Comparison of ENCODE assay signal across 20 cellular contexts in genomic region chr12:1698638-1699214, GRCh38. TPM values are rescaled to one million over a fixed set of nuclear protein-coding genes. Genes with fewer than 3 reads are reported as not detected.
DNase-seq lines count a peak whose midpoint lies in the region; ATAC-seq and TF ChIP-seq lines count a peak whose summit lies in the region.
"Had no signal": no experiment of that assay in that cellular context is flagged by ENCODE, and none has a peak within 500 bp of the region (broad histone marks: within the 10 kb centered on the region; RNA-seq: fewer than 3 reads in every experiment).

No MANE protein-coding gene starts in this region.

- H2BK15ac ChIP-seq in mesendoderm (replicated peaks; ENCODE audit: low read depth): no peak overlapping the region

- ATAC-seq in GM23338: peak; percentile 51
- no peak for ATAC-seq in GM18520 (IDR thresholded peaks at IDR 0.05; ENCODE audit: unreplicated experiment)
- ATAC-seq: activated CD8-positive, alpha-beta T cell treated with anti-CD3 and anti-CD28 coated beads for 36 hours; stimulated activated naive B cell treated with anti-CD40 and anti-IgM and Interleukin-4, amounts not matched to agents 10 μg/mL and 1 μg/mL and 100 μg/mL, for 72 hours; WTC11 had no signal

- H3K9ac ChIP-seq in mesendoderm (ENCODE audit: low read length): no peak overlapping the region

- no peaks in the 10 kb centered on the region; the same call in 1 of the 2 replicates for H3K36me3 ChIP-seq in Caco-2 (ENCODE audit: control insufficient read depth, insufficient read depth, low read length)
- no peaks in the 10 kb centered on the region for H3K36me3 ChIP-seq in GM23338 (ENCODE audit: insufficient read depth)
- H3K36me3 ChIP-seq in mesendoderm (ENCODE audit: control insufficient read depth, insufficient read depth, low read length): no peaks in the 10 kb centered on the region
- H3K36me3 ChIP-seq: lower lobe of right lung, sigmoid colon, thyroid gland had no signal

- no peak overlapping the region for H4K5ac ChIP-seq in mesendoderm (ENCODE audit: low read length)

- no peaks in the 10 kb centered on the region for H3K9me3 Mint-ChIP-seq in Caco-2 (ENCODE audit: unreplicated experiment)
- H3K9me3 Mint-ChIP-seq in GM23338: no peaks in the 10 kb centered on the region
- H3K9me3 Mint-ChIP-seq in T-helper 2 cell treated with Interferon-gamma antibody and Interleukin-4, amounts not matched to agents 5 μg/mL and 100 μg/mL, for 36 hours: no peaks in the 10 kb centered on the region
- H3K9me3 Mint-ChIP-seq: activated CD8-positive, alpha-beta T cell treated with anti-CD3 and anti-CD28 coated beads for 36 hours; activated naive CD4-positive, alpha-beta T cell treated with anti-CD3 and anti-CD28 coated beads, Interleukin-2, amount 50 U/mL, for 24 hours; stimulated activated naive B cell treated with anti-CD40 and anti-IgM and Interleukin-4, amounts not matched to agents 10 μg/mL and 1 μg/mL and 100 μg/mL, for 72 hours had no signal

- no peak overlapping the region for H3K18ac ChIP-seq in mesendoderm (ENCODE audit: low read length)

- H2AK5ac ChIP-seq in mesendoderm (ENCODE audit: low read length): no peak overlapping the region

- no peaks in the 10 kb centered on the region for H3K9me3 ChIP-seq in Caco-2
- H3K9me3 ChIP-seq: HAP-1, lower lobe of right lung, sigmoid colon, thyroid gland had no signal

- no peak overlapping the region for H4K8ac ChIP-seq in mesendoderm (ENCODE audit: low read depth, low read length)

- H3K27ac Mint-ChIP-seq in Caco-2 (ENCODE audit: unreplicated experiment): peak overlapping the region; percentile 26
- H3K27ac Mint-ChIP-seq in GM23338: no peak overlapping the region
- H3K27ac Mint-ChIP-seq in T-helper 2 cell treated with Interferon-gamma antibody and Interleukin-4, amounts not matched to agents 5 μg/mL and 100 μg/mL, for 36 hours: no peak overlapping the region
- H3K27ac Mint-ChIP-seq: activated CD8-positive, alpha-beta T cell treated with anti-CD3 and anti-CD28 coated beads for 36 hours; activated naive CD4-positive, alpha-beta T cell treated with anti-CD3 and anti-CD28 coated beads, Interleukin-2, amount 50 U/mL, for 24 hours; stimulated activated naive B cell treated with anti-CD40 and anti-IgM and Interleukin-4, amounts not matched to agents 10 μg/mL and 1 μg/mL and 100 μg/mL, for 72 hours had no signal

- H3F3A ChIP-seq in GM23338 (replicated peaks; ENCODE audit: low read depth): no peaks in the 10 kb centered on the region

- TF ChIP-seq CTCF in Caco-2 (IDR thresholded peaks at IDR 0.05; ENCODE audit: insufficient read depth in 1 of 2, low read depth in 1 of 2, low read length in 1 of 2, severe bottlenecking in 1 of 2, unreplicated experiment in 1 of 2) (peak in 1 of 2 experiments; percentile 46), GM23338 (conservative IDR thresholded peaks at IDR 0.05; ENCODE audit: low read depth in 2 of 2) (peak in 1 of 2 experiments; percentile 35; a peak in 2 of 4 replicates)

- CTCF ChIA-PET in Caco-2 (lab: Charles Lee): interaction anchor here (0.8 to 3.1 kb wide), 6 partner anchors 46 to 96 kb away, joined by 3 to 45 read pairs (median 3); no protein-coding TSS in a partner anchor

- DNase-seq in Caco-2: peak; percentile 69 to 74
- DNase-seq in GM23338 (ENCODE audit: low spot score): no peak
- DNase-seq in amniotic epithelial cell (ENCODE audit: low read depth): peak; percentile 15
- DNase-seq in mesendoderm: peak; percentile 23
- DNase-seq in T-helper 2 cell treated with Interferon-gamma antibody and Interleukin-4, amounts not matched to agents 5 μg/mL and 100 μg/mL, for 36 hours (ENCODE audit: low spot score): no peak
- DNase-seq in AML-193 (lab: John Stamatoyannopoulos, UW): no peak
- DNase-seq: activated CD8-positive, alpha-beta T cell treated with anti-CD3 and anti-CD28 coated beads for 36 hours; activated T-cell treated with anti-CD3 and anti-CD28 coated beads, Interleukin-2, amount 50 U/mL, for 1 hour; effector memory CD4-positive, alpha-beta T cell; GDM1; lower lobe of right lung; NCI-H2029 treated with DMSO at 0.1 percent for 48 hours; SHP77 treated with DMSO at 0.1 percent for 48 hours; sigmoid colon; stimulated activated naive B cell treated with anti-CD40 and anti-IgM and Interleukin-4, amounts not matched to agents 10 μg/mL and 1 μg/mL and 100 μg/mL, for 72 hours; thyroid gland had no signal

- peaks cover 45% of the 10 kb centered on the region for H3K4me1 ChIP-seq in Caco-2
- H3K4me1 ChIP-seq in GM23338 (ENCODE audit: insufficient read depth): no peaks in the 10 kb centered on the region
- H3K4me1 ChIP-seq in mesendoderm (ENCODE audit: control insufficient read depth, low read depth, low read length): no peaks in the 10 kb centered on the region

- H3K79me1 ChIP-seq in mesendoderm (ENCODE audit: low read length): peaks cover 7% of the 10 kb centered on the region

- no peak overlapping the region for H3K4ac ChIP-seq in mesendoderm (ENCODE audit: low read depth, low read length)

- no peak overlapping the region for H3K56ac ChIP-seq in mesendoderm (ENCODE audit: low read length)

- peaks cover 25% of the 10 kb centered on the region for H3K4me1 Mint-ChIP-seq in Caco-2 (ENCODE audit: low read depth, unreplicated experiment)
- peaks cover 20% of the 10 kb centered on the region for H3K4me1 Mint-ChIP-seq in GM23338
- H3K4me1 Mint-ChIP-seq in T-helper 2 cell treated with Interferon-gamma antibody and Interleukin-4, amounts not matched to agents 5 μg/mL and 100 μg/mL, for 36 hours (ENCODE audit: low read depth): peaks cover 42% of the 10 kb centered on the region

- H3K36me3 Mint-ChIP-seq in Caco-2 (ENCODE audit: insufficient read depth, unreplicated experiment): peaks cover 56% of the 10 kb centered on the region
- H3K36me3 Mint-ChIP-seq in GM23338 (ENCODE audit: low read depth): peaks cover 15% of the 10 kb centered on the region; the same call in 2 of the 3 replicates
- H3K36me3 Mint-ChIP-seq in T-helper 2 cell treated with Interferon-gamma antibody and Interleukin-4, amounts not matched to agents 5 μg/mL and 100 μg/mL, for 36 hours (ENCODE audit: low read depth): peaks cover 30% of the 10 kb centered on the region

- H3K27ac ChIP-seq in GM23338 (ENCODE audit: low read depth) (no peak overlapping the region), mesendoderm (ENCODE audit: low read depth, low read length) (no peak overlapping the region)
- H3K27ac ChIP-seq: lower lobe of right lung, sigmoid colon had no signal

- H3K79me2 ChIP-seq in GM23338 (replicated peaks; ENCODE audit: insufficient read depth) (peaks cover 100% of the 10 kb centered on the region), mesendoderm (ENCODE audit: control insufficient read depth, insufficient read depth, low read length) (peaks cover 63% of the 10 kb centered on the region)

- H4K20me1 ChIP-seq in GM23338 (replicated peaks; ENCODE audit: insufficient read depth): peaks cover 53% of the 10 kb centered on the region

- WGBS in mesendoderm (ENCODE audit: extremely low coverage, insufficient coverage, low lambda C conversion rate): no CpG with 5 or more reads among the region's 4 CpGs

- intact Hi-C loops in Caco-2 (cut with micrococcal nuclease; ENCODE audit: unreplicated experiment): loop anchor here (1.0 to 5.0 kb wide), 4 partner anchors 42 to 244 kb away; no protein-coding TSS in a partner anchor

- no peak overlapping the region for H2BK5ac ChIP-seq in mesendoderm (ENCODE audit: low read length)

- H2BK120ac ChIP-seq in mesendoderm (ENCODE audit: low read depth, low read length): no peak overlapping the region

- no peak overlapping the region for H2AFZ ChIP-seq in GM23338

- H3K4me3 ChIP-seq in Caco-2 (ENCODE audit: low read depth, low read length) (no peak overlapping the region), GM23338 (no peak overlapping the region), mesendoderm (ENCODE audit: low read length) (no peak overlapping the region)
- H3K4me3 ChIP-seq: HAP-1, lower lobe of right lung, sigmoid colon, thyroid gland had no signal

- POLR2A ChIA-PET in Caco-2 (lab: Charles Lee): interaction anchor here (0.6 to 1.3 kb wide), 2 partner anchors 68 to 69 kb away, joined by 3 to 4 read pairs; no protein-coding TSS in a partner anchor

- BruUV-seq in Caco-2 (replicated peaks; lab: Mats Ljungman, UMichigan): no TSS peak

- H3K27me3 ChIP-seq in Caco-2 (replicated peaks; ENCODE audit: control insufficient read depth, insufficient read depth, low read length) (no peaks in the 10 kb centered on the region), GM23338 (ENCODE audit: insufficient read depth) (no peaks in the 10 kb centered on the region), mesendoderm (ENCODE audit: insufficient read depth, low read length, poor library complexity) (no peaks in the 10 kb centered on the region)
- H3K27me3 ChIP-seq: sigmoid colon, thyroid gland had no signal

- no peaks in the 10 kb centered on the region for H3K9me2 ChIP-seq in GM23338 (ENCODE audit: insufficient read depth)

- H3K23ac ChIP-seq in mesendoderm (ENCODE audit: low read length): no peak overlapping the region

- H3K4me3 Mint-ChIP-seq in Caco-2 (ENCODE audit: unreplicated experiment): no peak overlapping the region
- H3K4me3 Mint-ChIP-seq in GM23338: no peak overlapping the region
- no peak overlapping the region for H3K4me3 Mint-ChIP-seq in T-helper 2 cell treated with Interferon-gamma antibody and Interleukin-4, amounts not matched to agents 5 μg/mL and 100 μg/mL, for 36 hours
- H3K4me3 Mint-ChIP-seq: activated CD8-positive, alpha-beta T cell treated with anti-CD3 and anti-CD28 coated beads for 36 hours; activated naive CD4-positive, alpha-beta T cell treated with anti-CD3 and anti-CD28 coated beads, Interleukin-2, amount 50 U/mL, for 24 hours; stimulated activated naive B cell treated with anti-CD40 and anti-IgM and Interleukin-4, amounts not matched to agents 10 μg/mL and 1 μg/mL and 100 μg/mL, for 72 hours; WTC11 had no signal

- no peaks in the 10 kb centered on the region for H3K27me3 Mint-ChIP-seq in Caco-2 (ENCODE audit: insufficient read depth, unreplicated experiment)
- H3K27me3 Mint-ChIP-seq in GM23338 (ENCODE audit: insufficient read depth, low read depth, poor library complexity): no peaks in the 10 kb centered on the region
- no peaks in the 10 kb centered on the region for H3K27me3 Mint-ChIP-seq in T-helper 2 cell treated with Interferon-gamma antibody and Interleukin-4, amounts not matched to agents 5 μg/mL and 100 μg/mL, for 36 hours (ENCODE audit: low read depth)
- H3K27me3 Mint-ChIP-seq: activated CD8-positive, alpha-beta T cell treated with anti-CD3 and anti-CD28 coated beads for 36 hours; activated naive CD4-positive, alpha-beta T cell treated with anti-CD3 and anti-CD28 coated beads, Interleukin-2, amount 50 U/mL, for 24 hours; stimulated activated naive B cell treated with anti-CD40 and anti-IgM and Interleukin-4, amounts not matched to agents 10 μg/mL and 1 μg/mL and 100 μg/mL, for 72 hours had no signal

- H3K4me2 ChIP-seq in GM23338 (no peak overlapping the region), mesendoderm (ENCODE audit: low read length) (no peak overlapping the region)

RNA-seq across cellular contexts. Expression of gene ADIPOR2, which starts 7.9 kb away (rescaled TPM):
- 119 and 125 TPM in 2 replicates for total RNA-seq in Caco-2 (2022)
- 36.2 and 36.3 TPM in 2 replicates for total RNA-seq in GM23338 (2014; rRNA removed; shearing (Covaris generic))
- polyA plus RNA-seq in GM23338 (2016; fragmentation: Nextera tagmentation; extraction: Ambion mirVana): 11.4 and 11.7 TPM in 2 replicates
- polyA plus RNA-seq in mesendoderm (2013, experiment 1 of 2): 26.7 TPM
- 26.7 TPM for polyA plus RNA-seq in mesendoderm (2013, experiment 2 of 2)

Comparison
In these comparisons a context has a peak if more than half of its experiments do, and no peak if none do; other contexts are left out.
1. DNase-seq: peak in Caco-2 (2 of 2), amniotic epithelial cell (single experiment) and mesendoderm (single experiment); none in GM23338 (single experiment), T-helper 2 cell treated with Interferon-gamma antibody and Interleukin-4, amounts not matched to agents 5 μg/mL and 100 μg/mL, for 36 hours (single experiment) and AML-193 (0 of 2).